In the genomic region with DNA sequence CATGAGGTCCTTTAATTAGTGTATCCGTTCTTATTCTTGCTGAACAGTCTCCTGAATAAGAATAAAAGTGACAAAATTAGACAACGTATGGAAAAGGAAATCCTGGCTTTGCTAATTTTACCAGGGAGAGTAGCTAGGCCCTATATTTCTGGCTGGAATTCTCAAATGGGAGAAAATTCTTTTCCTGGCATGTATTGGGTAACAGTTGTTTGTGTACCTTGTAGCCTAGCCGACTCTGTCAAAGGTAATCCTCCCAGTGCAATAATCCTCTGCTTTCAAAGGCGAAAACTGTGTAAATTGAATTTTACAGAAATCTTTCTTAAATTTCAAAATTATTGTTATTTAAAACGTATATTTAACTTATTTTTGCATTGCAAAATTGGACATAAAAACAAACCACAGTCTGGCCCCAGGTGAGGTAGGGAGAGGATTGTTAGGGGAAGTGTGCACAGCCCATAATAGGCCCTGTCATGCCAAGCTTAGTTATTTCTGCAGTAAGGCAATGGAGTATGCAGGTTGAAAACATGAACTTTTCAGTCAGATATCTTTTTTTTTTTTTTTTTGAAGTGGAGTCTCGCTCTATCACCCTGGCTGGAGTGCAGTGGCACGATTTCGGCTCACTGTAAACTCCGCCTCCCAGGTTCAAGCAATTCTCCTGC, we compare ENCODE assay signal across 16 cellular contexts.
"Had no signal": no experiment of that assay in that cellular context is flagged by ENCODE, and none has a peak within 500 bp of the region (broad histone marks: within the 10 kb centered on the region; RNA-seq: fewer than 3 reads in every experiment).

No MANE protein-coding gene starts in this region.

- H3K27ac ChIP-seq: coronary artery, dorsolateral prefrontal cortex, esophagus muscularis mucosa, gastrocnemius medialis, heart right ventricle, left ventricle myocardium inferior, lower lobe of right lung had no signal

- DNase-seq: dermis blood vessel endothelial cell; dorsolateral prefrontal cortex; effector CD4-positive, alpha-beta T cell; effector memory CD4-positive, alpha-beta T cell; foreskin melanocyte; gastrocnemius medialis; glutamatergic neuron; heart right ventricle; hippocampal formation; left cardiac atrium; left ventricle myocardium inferior; lower lobe of right lung; mesenchymal stem cell; mucosa of descending colon had no signal

- H3K4me1 ChIP-seq: esophagus muscularis mucosa, gastrocnemius medialis, heart right ventricle, left ventricle myocardium inferior, lower lobe of right lung had no signal

- ATAC-seq: gastrocnemius medialis, heart right ventricle, lower lobe of right lung, mucosa of descending colon had no signal

- H3K9me3 ChIP-seq: esophagus muscularis mucosa, gastrocnemius medialis, heart right ventricle, left ventricle myocardium inferior, lower lobe of right lung, mucosa of descending colon had no signal

- H3K27me3 ChIP-seq: esophagus muscularis mucosa, gastrocnemius medialis had no signal

- H3K36me3 ChIP-seq: esophagus muscularis mucosa, gastrocnemius medialis, heart right ventricle, left ventricle myocardium inferior, lower lobe of right lung had no signal

- H3K4me3 ChIP-seq: coronary artery, dorsolateral prefrontal cortex, esophagus muscularis mucosa, gastrocnemius medialis, heart right ventricle, left ventricle myocardium inferior, lower lobe of right lung, mucosa of descending colon had no signal
